Comparison of ENCODE assay signal across 13 cellular contexts in genomic region chr7:26195182-26195581, GRCh38. TPM values are rescaled to one million over a fixed set of nuclear protein-coding genes. Genes with fewer than 3 reads are reported as not detected.
A peak's percentile ranks its signal among the peaks of the same experiment; 100 is the strongest.
DNase-seq lines count a peak whose midpoint lies in the region; ATAC-seq and TF ChIP-seq lines count a peak whose summit lies in the region.
"Had no signal": no experiment of that assay in that cellular context is flagged by ENCODE, and none has a peak within 500 bp of the region (broad histone marks: within the 10 kb centered on the region; RNA-seq: fewer than 3 reads in every experiment).

No MANE protein-coding gene starts in this region.

- DNase-seq in activated CD4-positive, alpha-beta T cell treated with anti-CD3 and anti-CD28 coated beads, Interleukin-2, amount 10 ng/mL, durations not matched to agents 24 days and 14 days, result no peak
- DNase-seq in activated CD4-positive, alpha-beta T cell treated with anti-CD3 and anti-CD28 coated beads, Interleukin-2, amount 50 U/mL, for 4 hours, result no peak
- no peak for DNase-seq in MM.1S
- no peak for DNase-seq in mammary epithelial cell
- no peak for DNase-seq in uterus
- DNase-seq: ACHN, GDM1, HCEC 1CT, NCI-H1105, tibial artery had no signal

- peaks cover 92% of the 10 kb centered on the region for H3F3A ChIP-seq in MM.1S (ENCODE audit: insufficient read depth, low read length)

- no peaks in the 10 kb centered on the region for H3K9me3 ChIP-seq in MM.1S (replicated peaks; ENCODE audit: insufficient read depth, low read length)
- H3K9me3 ChIP-seq in mammary epithelial cell (replicated peaks; ENCODE audit: insufficient read depth, low read length), result no peaks in the 10 kb centered on the region
- H3K9me3 ChIP-seq in neutrophil, result no peaks in the 10 kb centered on the region
- no peaks in the 10 kb centered on the region for H3K9me3 ChIP-seq in uterus
- H3K9me3 ChIP-seq: tibial artery had no signal

- H4K20me1 ChIP-seq in MM.1S (ENCODE audit: insufficient read depth, low read length), result peaks cover 92% of the 10 kb centered on the region
- H4K20me1 ChIP-seq in mammary epithelial cell (ENCODE audit: insufficient read depth, low read length), result peaks cover 57% of the 10 kb centered on the region

- peak overlapping the region; percentile 100 for H3K4me3 Mint-ChIP-seq in activated CD4-positive, alpha-beta T cell treated with anti-CD3 and anti-CD28 coated beads, Interleukin-2, amount 10 ng/mL, durations not matched to agents 24 days and 14 days

- peak overlapping the region; percentile 69 for H3K27ac Mint-ChIP-seq in activated CD4-positive, alpha-beta T cell treated with anti-CD3 and anti-CD28 coated beads, Interleukin-2, amount 10 ng/mL, durations not matched to agents 24 days and 14 days

- BruUV-seq in mammary epithelial cell (replicated peaks; lab: Mats Ljungman, UMichigan), result no TSS peak

- H3K36me3 ChIP-seq in MM.1S (replicated peaks; ENCODE audit: insufficient read depth, low read length), result peaks cover 62% of the 10 kb centered on the region
- H3K36me3 ChIP-seq in mammary epithelial cell (ENCODE audit: insufficient read depth, low read length), result peaks cover 70% of the 10 kb centered on the region
- H3K36me3 ChIP-seq in neutrophil, result peaks cover 72% of the 10 kb centered on the region
- H3K36me3 ChIP-seq in uterus, result no peaks in the 10 kb centered on the region

- H3K9ac ChIP-seq in MM.1S (ENCODE audit: low read length) (no peak overlapping the region), mammary epithelial cell (ENCODE audit: insufficient read depth, low read length) (no peak overlapping the region)

- intact Hi-C loops in activated CD4-positive, alpha-beta T cell treated with anti-CD3 and anti-CD28 coated beads, Interleukin-2, amount 10 ng/mL, durations not matched to agents 24 days and 14 days (cut with micrococcal nuclease), result no loop called here
- intact Hi-C loops in mammary epithelial cell (cut with micrococcal nuclease), result no loop called here
- intact Hi-C loops in uterus (cut with DNase I; ENCODE audit: low total_unique reads), result no loop called here

- in situ Hi-C loops in mammary epithelial cell (cut with MboI; ENCODE audit: low sequenced_read_pairs in 2 of 2), result loop anchor here (5.0 to 10.0 kb wide), 3 partner anchors 103 to 300 kb away; no protein-coding TSS in a partner anchor

- H3K36me3 Mint-ChIP-seq in activated CD4-positive, alpha-beta T cell treated with anti-CD3 and anti-CD28 coated beads, Interleukin-2, amount 10 ng/mL, durations not matched to agents 24 days and 14 days (ENCODE audit: low read depth), result peaks cover 94% of the 10 kb centered on the region

- H3K27ac ChIP-seq in MM.1S (ENCODE audit: low read length), result no peak overlapping the region
- no peak overlapping the region for H3K27ac ChIP-seq in mammary epithelial cell (ENCODE audit: insufficient read depth, low read depth, low read length)
- peak overlapping the region; percentile 98 for H3K27ac ChIP-seq in neutrophil
- H3K27ac ChIP-seq in uterus, result no peak overlapping the region

- CTCF ChIA-PET in mammary epithelial cell (lab: Charles Lee; ENCODE audit: low non-redundant PET), result no interaction called here

- TF ChIP-seq CTCF in MM.1S (IDR thresholded peaks at IDR 0.05; ENCODE audit: low read length) (no peak), mammary epithelial cell (conservative IDR thresholded peaks at IDR 0.05 in 1 of 2, IDR thresholded peaks at IDR 0.05 in 1 of 2; ENCODE audit: extremely low read depth in 1 of 2, insufficient read depth in 1 of 2, low read depth in 1 of 2, low read length in 2 of 2) (no peak), neutrophil (IDR thresholded peaks at IDR 0.05) (no peak), uterus (IDR thresholded peaks at IDR 0.05) (no peak)

- no peak for TF ChIP-seq POLR2A in uterus (IDR thresholded peaks at IDR 0.05)

- H3K79me2 ChIP-seq in MM.1S (ENCODE audit: low read length) (peaks cover 100% of the 10 kb centered on the region), mammary epithelial cell (ENCODE audit: insufficient read depth, low read length) (peaks cover 97% of the 10 kb centered on the region)

- no peaks in the 10 kb centered on the region for H3K27me3 Mint-ChIP-seq in activated CD4-positive, alpha-beta T cell treated with anti-CD3 and anti-CD28 coated beads, Interleukin-2, amount 10 ng/mL, durations not matched to agents 24 days and 14 days

- no peaks in the 10 kb centered on the region for H3K9me2 ChIP-seq in MM.1S (replicated peaks; ENCODE audit: insufficient read depth, low read length)

- H3K4me1 ChIP-seq in MM.1S (ENCODE audit: low read length) (peaks cover 56% of the 10 kb centered on the region), mammary epithelial cell (ENCODE audit: insufficient read depth, low read length) (peaks cover 24% of the 10 kb centered on the region), neutrophil (ENCODE audit: control insufficient read depth in 1 of 2, insufficient read depth in 1 of 2, low read depth in 1 of 2, low read length in 1 of 2) (peaks cover 45 to 47% of the 10 kb centered on the region in 2 experiments), uterus (peaks cover 19 to 25% of the 10 kb centered on the region in 2 donors)

- peaks cover 68% of the 10 kb centered on the region for H3K4me1 Mint-ChIP-seq in activated CD4-positive, alpha-beta T cell treated with anti-CD3 and anti-CD28 coated beads, Interleukin-2, amount 10 ng/mL, durations not matched to agents 24 days and 14 days

- dilution Hi-C loops in mammary epithelial cell (cut with HindIII; ENCODE audit: low sequenced_read_pairs), result no loop called here

- H3K4me2 ChIP-seq in MM.1S (ENCODE audit: low read depth, low read length) (0 out of 2 replicates have a peak overlapping the region, but pooled peaks have one; percentile 66), mammary epithelial cell (ENCODE audit: insufficient read depth, low read depth, low read length) (peak overlapping the region; percentile 79)

- H3K27me3 ChIP-seq in MM.1S (replicated peaks; ENCODE audit: insufficient read depth, low read length), result no peaks in the 10 kb centered on the region
- H3K27me3 ChIP-seq in mammary epithelial cell (ENCODE audit: insufficient read depth, low read length), result no peaks in the 10 kb centered on the region
- no peaks in the 10 kb centered on the region for H3K27me3 ChIP-seq in neutrophil
- H3K27me3 ChIP-seq in uterus, result no peaks in the 10 kb centered on the region
- H3K27me3 ChIP-seq: tibial artery had no signal

- no peak overlapping the region for H2AFZ ChIP-seq in MM.1S (ENCODE audit: low read length)
- H2AFZ ChIP-seq in mammary epithelial cell (ENCODE audit: low read depth, low read length), result no peak overlapping the region

- WGBS in mammary epithelial cell (ENCODE audit: low coverage, missing lambda C conversion rate), result 69% methylated on average over 5 of the region's 5 CpGs

- H3K4me3 ChIP-seq in MM.1S (ENCODE audit: low read length), result no peak overlapping the region
- peak overlapping the region in 1 of 3 experiments; percentile 100 for H3K4me3 ChIP-seq in mammary epithelial cell (replicated peaks in 1 of 3; ENCODE audit: insufficient read depth in 1 of 3, low read depth in 2 of 3, low read length in 3 of 3)
- H3K4me3 ChIP-seq in neutrophil (ENCODE audit: low read depth in 1 of 2, low read length in 1 of 2), result no peak overlapping the region
- no peak overlapping the region for H3K4me3 ChIP-seq in uterus

- H3K9me3 Mint-ChIP-seq in activated CD4-positive, alpha-beta T cell treated with anti-CD3 and anti-CD28 coated beads, Interleukin-2, amount 10 ng/mL, durations not matched to agents 24 days and 14 days, result no peaks in the 10 kb centered on the region

- ATAC-seq in GM21737 (IDR thresholded peaks at IDR 0.05; ENCODE audit: unreplicated experiment) (no peak), HG02938 (IDR thresholded peaks at IDR 0.05; ENCODE audit: unreplicated experiment) (no peak)

RNA-seq across cellular contexts. Expression of gene HNRNPA2B1, which starts 5.4 kb away (rescaled TPM):
- total RNA-seq in activated CD4-positive, alpha-beta T cell treated with anti-CD3 and anti-CD28 coated beads, Interleukin-2, amount 10 ng/mL, durations not matched to agents 24 days and 14 days, result 862 and 873 TPM in 2 replicates
- total RNA-seq in mammary epithelial cell (100 to 1,000 TPM in 1 of 2 donors, 10 to 100 TPM in 1; 62.0 to 506 TPM), uterus (100 to 1,000 TPM; 100 to 464 (median 207) TPM)
- polyA plus RNA-seq in mammary epithelial cell, result 291 TPM
- polyA minus RNA-seq in mammary epithelial cell, result 260 TPM

RNA-seq across cellular contexts. Expression of gene CBX3, which starts 6.4 kb away (rescaled TPM):
- 307 and 313 TPM in 2 replicates for total RNA-seq in activated CD4-positive, alpha-beta T cell treated with anti-CD3 and anti-CD28 coated beads, Interleukin-2, amount 10 ng/mL, durations not matched to agents 24 days and 14 days
- total RNA-seq in mammary epithelial cell (100 to 1,000 TPM in 1 of 2 donors, 10 to 100 TPM in 1; 67.5 to 154 TPM), uterus (100 to 1,000 TPM in 2 of 4 donors, 10 to 100 TPM in 2; 30.5 to 178 (median 88.1) TPM)
- 77.3 TPM for polyA plus RNA-seq in mammary epithelial cell
- 25.3 TPM for polyA minus RNA-seq in mammary epithelial cell

RNA-seq across cellular contexts. Expression of gene NFE2L3, which starts 43.2 kb away (rescaled TPM):
- 67.8 and 68.7 TPM in 2 replicates for total RNA-seq in activated CD4-positive, alpha-beta T cell treated with anti-CD3 and anti-CD28 coated beads, Interleukin-2, amount 10 ng/mL, durations not matched to agents 24 days and 14 days
- 1 to 10 TPM; 5.4 to 8.3 TPM for total RNA-seq in mammary epithelial cell
- 6.8 TPM for polyA plus RNA-seq in mammary epithelial cell
- polyA minus RNA-seq in mammary epithelial cell, result 9.5 TPM
- total RNA-seq in uterus, result 1 to 10 TPM in 3 of 4 donors, not detected in 1; 3.6 to 6.2 (median 4.1) TPM
